2 cellular contexts compared by ENCODE assay signal in genomic region chr16:73066321-73066926, GRCh38.
TF ChIP-seq lines count a peak whose summit lies in the region.

No MANE protein-coding gene starts in this region.

TF ChIP-seq in IMR-90, 13 proteins besides CTCF, POLR2A, EP300 and RAD21:
- no peak for TF ChIP-seq MXI1 (IDR thresholded peaks at IDR 0.05; ENCODE audit: borderline replicate concordance, low read depth, low read length)
- no peak for TF ChIP-seq BHLHE40 (IDR thresholded peaks at IDR 0.05; ENCODE audit: low read depth, low read length)
- no peak for TF ChIP-seq RCOR1 (IDR thresholded peaks at IDR 0.05; ENCODE audit: insufficient replicate concordance, low read length)
- no peak for TF ChIP-seq MAZ (IDR thresholded peaks at IDR 0.05; ENCODE audit: borderline replicate concordance, low read depth, low read length)
- TF ChIP-seq USF2 (IDR thresholded peaks at IDR 0.05; ENCODE audit: low read depth, low read length) = no peak
- no peak for TF ChIP-seq MAFK (IDR thresholded peaks at IDR 0.05; ENCODE audit: low read depth, low read length)
- TF ChIP-seq, protein P1, sequence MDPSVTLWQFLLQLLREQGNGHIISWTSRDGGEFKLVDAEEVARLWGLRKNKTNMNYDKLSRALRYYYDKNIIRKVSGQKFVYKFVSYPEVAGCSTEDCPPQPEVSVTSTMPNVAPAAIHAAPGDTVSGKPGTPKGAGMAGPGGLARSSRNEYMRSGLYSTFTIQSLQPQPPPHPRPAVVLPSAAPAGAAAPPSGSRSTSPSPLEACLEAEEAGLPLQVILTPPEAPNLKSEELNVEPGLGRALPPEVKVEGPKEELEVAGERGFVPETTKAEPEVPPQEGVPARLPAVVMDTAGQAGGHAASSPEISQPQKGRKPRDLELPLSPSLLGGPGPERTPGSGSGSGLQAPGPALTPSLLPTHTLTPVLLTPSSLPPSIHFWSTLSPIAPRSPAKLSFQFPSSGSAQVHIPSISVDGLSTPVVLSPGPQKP (IDR thresholded peaks at IDR 0.05; ENCODE audit: borderline replicate concordance, low read depth, low read length) = no peak

TF ChIP-seq in endothelial cell of umbilical vein, 7 proteins besides CTCF, POLR2A, EP300 and RAD21:
- no peak for TF ChIP-seq EZH2 (IDR thresholded peaks at IDR 0.05; ENCODE audit: borderline replicate concordance, low read depth, low read length, severe bottlenecking)
